Comparison of ENCODE assay signal across 20 cellular contexts in the genomic region with DNA sequence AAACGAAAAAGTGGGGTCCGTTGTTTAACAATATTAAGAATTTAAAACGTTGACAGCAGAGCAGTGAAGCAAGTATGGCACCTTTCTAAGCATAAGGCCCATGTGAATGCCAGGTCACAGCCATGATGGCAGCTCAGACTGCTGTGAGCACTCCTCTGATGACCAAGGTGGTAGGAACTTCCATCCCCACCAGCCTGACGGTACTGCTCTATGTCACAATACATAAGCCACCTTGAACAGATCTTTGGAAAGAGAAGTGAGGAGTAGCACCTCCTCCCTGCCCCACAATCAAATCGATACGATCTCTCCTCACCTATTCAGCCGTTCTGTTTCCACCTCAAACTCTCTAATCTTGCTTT.
DNase-seq lines count a peak whose midpoint lies in the region; ATAC-seq and TF ChIP-seq lines count a peak whose summit lies in the region.
"Had no signal": no experiment of that assay in that cellular context is flagged by ENCODE, and none has a peak within 500 bp of the region (broad histone marks: within the 10 kb centered on the region; RNA-seq: fewer than 3 reads in every experiment).

No MANE protein-coding gene starts in this region.

- no peak overlapping the region for H3K4me3 ChIP-seq in breast epithelium
- no peak overlapping the region for H3K4me3 ChIP-seq in subcutaneous abdominal adipose tissue (ENCODE audit: low read depth in 1 of 5, low read length in 5 of 5)

- H3K36me3 ChIP-seq in breast epithelium (no peaks in the 10 kb centered on the region), subcutaneous abdominal adipose tissue (ENCODE audit: control insufficient read depth in 5 of 5, insufficient read depth in 5 of 5, low read length in 5 of 5) (peaks cover 0 to 31% (median 23%) of the 10 kb centered on the region in 5 donors)

- no TSS peak for BruUV-seq in MCF 10A (replicated peaks; lab: Mats Ljungman, UMichigan)

- peak overlapping the region in 1 of 5 donors; percentile 3 for H3K9ac ChIP-seq in subcutaneous abdominal adipose tissue (ENCODE audit: low read length in 5 of 5)

- H3K27ac Mint-ChIP-seq in MCF 10A (ENCODE audit: low read depth, unreplicated experiment) (peak overlapping the region; percentile 90), neural crest cell (ENCODE audit: unreplicated experiment) (peak overlapping the region; percentile 46)
- H3K27ac Mint-ChIP-seq: CD4-positive, alpha-beta memory T cell; H9 had no signal

- intact Hi-C loops in MCF 10A (cut with micrococcal nuclease) (no loop called here), breast epithelium (cut with DNase I; ENCODE audit: low total_unique reads) (no loop called here)

- H3K27me3 Mint-ChIP-seq in MCF 10A (ENCODE audit: insufficient read depth, unreplicated experiment) (no peaks in the 10 kb centered on the region), neural crest cell (ENCODE audit: low read depth) (no peaks in the 10 kb centered on the region)
- H3K27me3 Mint-ChIP-seq: CD4-positive, alpha-beta memory T cell had no signal

- H3K9me3 ChIP-seq in breast epithelium (no peaks in the 10 kb centered on the region), subcutaneous abdominal adipose tissue (ENCODE audit: control insufficient read depth in 5 of 5, low read length in 5 of 5) (no peaks in the 10 kb centered on the region)
- H3K9me3 ChIP-seq: BE2C had no signal

- H3K9me3 Mint-ChIP-seq in MCF 10A (ENCODE audit: unreplicated experiment) = no peaks in the 10 kb centered on the region
- H3K9me3 Mint-ChIP-seq in neural crest cell = peaks cover 8% of the 10 kb centered on the region

- TF ChIP-seq CTCF in MCF 10A (IDR thresholded peaks at IDR 0.05; ENCODE audit: unreplicated experiment) (no peak), breast epithelium (IDR thresholded peaks at IDR 0.05) (no peak), neural crest cell (conservative IDR thresholded peaks at IDR 0.05) (no peak)

- H3K4me1 ChIP-seq in breast epithelium (no peaks in the 10 kb centered on the region), subcutaneous abdominal adipose tissue (ENCODE audit: control insufficient read depth in 5 of 5, insufficient read depth in 5 of 5, low read length in 5 of 5) (peaks cover 0 to 22% (median 14%) of the 10 kb centered on the region in 5 donors)

- DNase-seq in MCF 10A (ENCODE audit: unreplicated experiment) = peak; percentile 5
- DNase-seq in breast epithelium (ENCODE audit: low spot score in 2 of 2) = no peak
- DNase-seq in epithelial cell of prostate (ENCODE audit: low read depth, low spot score) = no peak
- no peak for DNase-seq in neural crest cell (ENCODE audit: low read depth, low spot score)
- DNase-seq in DMS153 (lab: John Stamatoyannopoulos, UW) = no peak
- DNase-seq in NCI-H187 (lab: John Stamatoyannopoulos, UW) = no peak
- DNase-seq: BE2C; Calu3; CD4-positive, alpha-beta memory T cell; DMS79; H9; KBM-7; NCI-H1436; NCI-H2029 treated with DMSO at 0.1 percent for 48 hours; NCI-H748 treated with DMSO at 0.1 percent for 48 hours; OCI-M1 had no signal

- CTCF ChIA-PET in MCF 10A (lab: Yijun Ruan, JAX) = interaction anchor here (1.2 to 2.1 kb wide), 2 partner anchors 29 to 86 kb away, joined by 3 to 6 read pairs; no protein-coding TSS in a partner anchor

- TF ChIP-seq POLR2A in breast epithelium (IDR thresholded peaks at IDR 0.05) = no peak

- no peak overlapping the region for H3K4me3 Mint-ChIP-seq in MCF 10A (ENCODE audit: unreplicated experiment)
- H3K4me3 Mint-ChIP-seq in neural crest cell = no peak overlapping the region
- H3K4me3 Mint-ChIP-seq: CD4-positive, alpha-beta memory T cell; H9 had no signal

- H3K27ac ChIP-seq in breast epithelium = no peak overlapping the region
- peak overlapping the region; percentile 77 for H3K27ac ChIP-seq in epithelial cell of prostate
- peak overlapping the region; percentile 38 for H3K27ac ChIP-seq in subcutaneous abdominal adipose tissue (ENCODE audit: low read depth, low read length)
- H3K27ac ChIP-seq: 22Rv1, HL-60 had no signal

- ATAC-seq in HG03520 (IDR thresholded peaks at IDR 0.05; ENCODE audit: unreplicated experiment) = no peak

- peaks cover 15% of the 10 kb centered on the region for H3K4me1 Mint-ChIP-seq in MCF 10A (ENCODE audit: insufficient read depth, unreplicated experiment)
- H3K4me1 Mint-ChIP-seq in neural crest cell = peaks cover 13% of the 10 kb centered on the region

- POLR2A ChIA-PET in MCF 10A (lab: Yijun Ruan, JAX) = interaction anchor here (1.5 kb wide), 2 partner anchors 79 to 248 kb away, joined by 3 read pairs; no protein-coding TSS in a partner anchor

- H3K36me3 Mint-ChIP-seq in MCF 10A (ENCODE audit: insufficient read depth, unreplicated experiment) = peaks cover 48% of the 10 kb centered on the region
- peaks cover 24% of the 10 kb centered on the region for H3K36me3 Mint-ChIP-seq in neural crest cell (ENCODE audit: low read depth)

- H3K27me3 ChIP-seq in breast epithelium = no peaks in the 10 kb centered on the region
- no peaks in the 10 kb centered on the region for H3K27me3 ChIP-seq in subcutaneous abdominal adipose tissue (ENCODE audit: control insufficient read depth in 5 of 5, insufficient read depth in 4 of 5, low read length in 5 of 5)
- H3K27me3 ChIP-seq: BE2C had no signal

Comparison
In these comparisons a context has a peak if more than half of its experiments do, and no peak if none do; other contexts are left out.
1. H3K27ac ChIP-seq: peak in epithelial cell of prostate (single experiment) and subcutaneous abdominal adipose tissue (single experiment); none in breast epithelium (0 of 2).